Comparison of ENCODE assay signal across 14 cellular contexts in genomic region chr5:172905771-172906170, GRCh38. TPM values are rescaled to one million over a fixed set of nuclear protein-coding genes. Genes with fewer than 3 reads are reported as not detected.
A peak's percentile ranks its signal among the peaks of the same experiment; 100 is the strongest.
DNase-seq lines count a peak whose midpoint lies in the region; FAIRE-seq and TF ChIP-seq lines count a peak whose summit lies in the region.
"Had no signal": no experiment of that assay in that cellular context is flagged by ENCODE, and none has a peak within 500 bp of the region (broad histone marks: within the 10 kb centered on the region; RNA-seq: fewer than 3 reads in every experiment).

No MANE protein-coding gene starts in this region.

- H3K36me3 ChIP-seq in kidney (ENCODE audit: control insufficient read depth in 1 of 2, insufficient read depth in 2 of 2, low read length in 2 of 2), result peaks cover 0 to 2% of the 10 kb centered on the region in 2 donors
- H3K36me3 ChIP-seq in skeletal muscle tissue (ENCODE audit: control insufficient read depth in 3 of 3, insufficient read depth in 3 of 3, low read length in 3 of 3), result peaks cover 0 to 7% (median 4%) of the 10 kb centered on the region in 3 donors

- H3K27me3 Mint-ChIP-seq in activated CD4-positive, alpha-beta memory T cell treated with anti-CD3 and anti-CD28 coated beads for 36 hours, result no peaks in the 10 kb centered on the region
- H3K27me3 Mint-ChIP-seq: CD4-positive, alpha-beta T cell had no signal

- H3K9ac ChIP-seq in kidney (ENCODE audit: low read length in 2 of 2) (peak overlapping the region in 1 of 2 donors; percentile 81), skeletal muscle tissue (ENCODE audit: low read depth in 1 of 3, low read length in 3 of 3) (peak overlapping the region in 2 of 3 donors; percentile 9 to 24)

- CTCF ChIA-PET in activated CD4-positive, alpha-beta memory T cell treated with anti-CD3 and anti-CD28 coated beads for 36 hours (lab: Charles Lee), result interaction anchor here (0.7 to 4.3 kb wide), 4 partner anchors 9 to 192 kb away, joined by 3 to 21 read pairs (median 4); no protein-coding TSS in a partner anchor

- no peaks in the 10 kb centered on the region for H3K9me3 Mint-ChIP-seq in activated CD4-positive, alpha-beta memory T cell treated with anti-CD3 and anti-CD28 coated beads for 36 hours
- H3K9me3 Mint-ChIP-seq: CD4-positive, alpha-beta T cell had no signal

- H3K4me3 ChIP-seq in kidney (ENCODE audit: low read length in 2 of 2) (no peak overlapping the region), skeletal muscle tissue (ENCODE audit: low read length in 3 of 3) (no peak overlapping the region)

- H3K4me3 Mint-ChIP-seq in activated CD4-positive, alpha-beta memory T cell treated with anti-CD3 and anti-CD28 coated beads for 36 hours, result no peak overlapping the region
- H3K4me3 Mint-ChIP-seq: CD4-positive, alpha-beta T cell had no signal

- TF ChIP-seq CTCF in kidney (IDR thresholded peaks at IDR 0.05; ENCODE audit: borderline replicate concordance, extremely low read depth, insufficient read depth), result no peak

- no peaks in the 10 kb centered on the region for H3K27me3 ChIP-seq in skeletal muscle tissue (ENCODE audit: control insufficient read depth in 3 of 3, insufficient read depth in 3 of 3, low read length in 3 of 3)

- DNase-seq in ELF-1 (ENCODE audit: low read depth, low spot score) (peak; percentile 74), amniotic epithelial cell (ENCODE audit: low read depth) (peak; percentile 46), kidney (no peak), NCI-H2196 treated with DMSO at 0.1 percent for 48 hours (lab: John Stamatoyannopoulos, UW; ENCODE audit: unreplicated experiment) (no peak), NOMO-1 treated with DMSO at 0.1 percent for 48 hours (lab: John Stamatoyannopoulos, UW; ENCODE audit: unreplicated experiment) (no peak), SKM-1 (lab: John Stamatoyannopoulos, UW; ENCODE audit: unreplicated experiment) (no peak)
- DNase-seq in activated CD4-positive, alpha-beta memory T cell treated with anti-CD3 and anti-CD28 coated beads for 36 hours, result no peak
- DNase-seq: activated CD4-positive, alpha-beta T cell treated with anti-CD3 and anti-CD28 coated beads for 1 hour; activated naive CD4-positive, alpha-beta T cell; CD4-positive, alpha-beta T cell; RPMI8226; stimulated activated CD4-positive, alpha-beta T cell treated with anti-CD3 and anti-CD28 coated beads, Interleukin-12 subunit alpha, Interleukin-12 subunit beta, amount 100 ng/mL, for 4 hours had no signal

- FAIRE-seq in kidney (lab: Jason Lieb, UNC), result no peak
- FAIRE-seq: endometrium had no signal

- H3K4me1 Mint-ChIP-seq in activated CD4-positive, alpha-beta memory T cell treated with anti-CD3 and anti-CD28 coated beads for 36 hours (ENCODE audit: low read depth), result peaks cover 8% of the 10 kb centered on the region

- POLR2A ChIA-PET in activated CD4-positive, alpha-beta memory T cell treated with anti-CD3 and anti-CD28 coated beads for 36 hours (lab: Charles Lee), result no interaction called here

- H3K27ac ChIP-seq in kidney (ENCODE audit: low read depth in 2 of 2, low read length in 2 of 2), result peak overlapping the region; percentile 95 to 97
- H3K27ac ChIP-seq in skeletal muscle tissue (ENCODE audit: low read depth, low read length), result peak overlapping the region; percentile 97

- H3K4me1 ChIP-seq in kidney (ENCODE audit: control insufficient read depth in 1 of 2, insufficient read depth in 1 of 2, low read depth in 1 of 2, low read length in 2 of 2) (peaks cover 33 to 46% of the 10 kb centered on the region in 2 donors), skeletal muscle tissue (ENCODE audit: control insufficient read depth in 3 of 3, insufficient read depth in 3 of 3, low read length in 3 of 3) (peaks cover 43 to 63% (median 61%) of the 10 kb centered on the region in 3 donors)

- peaks cover 4% of the 10 kb centered on the region for H3K36me3 Mint-ChIP-seq in activated CD4-positive, alpha-beta memory T cell treated with anti-CD3 and anti-CD28 coated beads for 36 hours

- no peak overlapping the region for H3K27ac Mint-ChIP-seq in activated CD4-positive, alpha-beta memory T cell treated with anti-CD3 and anti-CD28 coated beads for 36 hours
- H3K27ac Mint-ChIP-seq: CD4-positive, alpha-beta T cell had no signal

- H3K9me3 ChIP-seq in kidney (ENCODE audit: control insufficient read depth in 1 of 2, low read length in 2 of 2) (no peaks in the 10 kb centered on the region), skeletal muscle tissue (ENCODE audit: control insufficient read depth in 3 of 3, low read length in 3 of 3) (no peaks in the 10 kb centered on the region)

- intact Hi-C loops in kidney (cut with DNase I), result no loop called here
- intact Hi-C loops in activated CD4-positive, alpha-beta memory T cell treated with anti-CD3 and anti-CD28 coated beads for 36 hours (cut with micrococcal nuclease), result no loop called here

RNA-seq across cellular contexts. Expression of gene RPL26L1, which starts 53.5 kb away (rescaled TPM):
- total RNA-seq in kidney (30.9 TPM), skeletal muscle tissue (11.5 TPM)
- polyA plus RNA-seq in kidney (ENCODE audit: insufficient read depth, low read depth, low replicate concordance), result 80.7 TPM
- 10 to 100 TPM; 66.0 to 67.6 TPM for total RNA-seq in activated CD4-positive, alpha-beta memory T cell treated with anti-CD3 and anti-CD28 coated beads for 36 hours

Comparison
In these comparisons a context has a peak if more than half of its experiments do, and no peak if none do; other contexts are left out.
1. DNase-seq: peak in ELF-1 (single experiment) and amniotic epithelial cell (single experiment); none in kidney (single experiment), NCI-H2196 treated with DMSO at 0.1 percent for 48 hours (single experiment), activated CD4-positive, alpha-beta memory T cell treated with anti-CD3 and anti-CD28 coated beads for 36 hours (single experiment), NOMO-1 treated with DMSO at 0.1 percent for 48 hours (single experiment) and SKM-1 (single experiment).